ENCODE assay signal across 10 cellular contexts in genomic region chr12:27221625-27222387, GRCh38. TPM values are rescaled to one million over a fixed set of nuclear protein-coding genes. Genes with fewer than 3 reads are reported as not detected.
DNase-seq lines count a peak whose midpoint lies in the region; ATAC-seq and TF ChIP-seq lines count a peak whose summit lies in the region.
"Had no signal": no experiment of that assay in that cellular context is flagged by ENCODE, and none has a peak within 500 bp of the region (broad histone marks: within the 10 kb centered on the region; RNA-seq: fewer than 3 reads in every experiment).

No MANE protein-coding gene starts in this region.

- no peaks in the 10 kb centered on the region for H3K9me3 Mint-ChIP-seq in activated T-helper 17 cell treated with anti-CD3 and anti-CD28 coated beads, Interleukin-2, amount 50 U/mL, for 72 hours
- H3K9me3 Mint-ChIP-seq in activated naive CD4-positive, alpha-beta T cell treated with anti-CD3 and anti-CD28 coated beads, Interleukin-2, amount 10 ng/mL, durations not matched to agents 7 days and 5 days, result no peaks in the 10 kb centered on the region
- no peaks in the 10 kb centered on the region for H3K9me3 Mint-ChIP-seq in natural killer cell treated with Interleukin-12 subunit alpha and Interleukin-12 subunit beta and Interleukin-15 and Interleukin-18, amount 100 ng/mL, for 72 hours

- in situ Hi-C loops in HAP-1 (cut with MboI; ENCODE audit: low sequenced_read_pairs), result no loop called here

- H3K9me3 ChIP-seq in A673 (ENCODE audit: low read depth, low read length, poor library complexity, severe bottlenecking) (no peaks in the 10 kb centered on the region), HAP-1 (no peaks in the 10 kb centered on the region)

- no peaks in the 10 kb centered on the region for H3K4me1 ChIP-seq in A673 (ENCODE audit: insufficient read depth, low read length, poor library complexity, severe bottlenecking)
- no peaks in the 10 kb centered on the region for H3K4me1 ChIP-seq in HAP-1

- H3K4me3 ChIP-seq in A673 (ENCODE audit: low read depth, low read length, poor library complexity, severe bottlenecking), result no peak overlapping the region
- H3K4me3 ChIP-seq in HAP-1, result no peak overlapping the region

- H3K27me3 ChIP-seq in A673 (replicated peaks; ENCODE audit: insufficient read depth, low read depth, low read length, poor library complexity) (no peaks in the 10 kb centered on the region), HAP-1 (ENCODE audit: low read depth) (no peaks in the 10 kb centered on the region)

- TF ChIP-seq CTCF in A673 (conservative IDR thresholded peaks at IDR 0.05; ENCODE audit: low read depth, low read length), result no peak

- DNase-seq in A673 (ENCODE audit: low spot score) (no peak), HAP-1 (ENCODE audit: low spot score in 2 of 2) (no peak)
- no peak for DNase-seq in activated naive CD4-positive, alpha-beta T cell treated with anti-CD3 and anti-CD28 coated beads, Interleukin-2, amount 10 ng/mL, durations not matched to agents 7 days and 5 days
- no peak for DNase-seq in natural killer cell treated with Interleukin-12 subunit alpha and Interleukin-12 subunit beta and Interleukin-15 and Interleukin-18, amount 100 ng/mL, for 72 hours (ENCODE audit: low spot score)
- DNase-seq: effector memory CD4-positive, alpha-beta T cell; stimulated activated CD8-positive, alpha-beta memory T cell treated with anti-CD3 and anti-CD28 coated beads, Interleukin-4, amount 100 ng/mL, for 48 hours had no signal

- no peak overlapping the region for H3K4me3 Mint-ChIP-seq in activated T-helper 17 cell treated with anti-CD3 and anti-CD28 coated beads, Interleukin-2, amount 50 U/mL, for 72 hours
- no peak overlapping the region for H3K4me3 Mint-ChIP-seq in activated naive CD4-positive, alpha-beta T cell treated with anti-CD3 and anti-CD28 coated beads, Interleukin-2, amount 10 ng/mL, durations not matched to agents 7 days and 5 days
- no peak overlapping the region for H3K4me3 Mint-ChIP-seq in natural killer cell treated with Interleukin-12 subunit alpha and Interleukin-12 subunit beta and Interleukin-15 and Interleukin-18, amount 100 ng/mL, for 72 hours

- peaks cover 5% of the 10 kb centered on the region for H3K4me1 Mint-ChIP-seq in activated T-helper 17 cell treated with anti-CD3 and anti-CD28 coated beads, Interleukin-2, amount 50 U/mL, for 72 hours
- peaks cover 8% of the 10 kb centered on the region for H3K4me1 Mint-ChIP-seq in activated naive CD4-positive, alpha-beta T cell treated with anti-CD3 and anti-CD28 coated beads, Interleukin-2, amount 10 ng/mL, durations not matched to agents 7 days and 5 days
- peaks cover 0 to 6% of the 10 kb centered on the region in 2 donors for H3K4me1 Mint-ChIP-seq in natural killer cell treated with Interleukin-12 subunit alpha and Interleukin-12 subunit beta and Interleukin-15 and Interleukin-18, amount 100 ng/mL, for 72 hours (ENCODE audit: low read depth in 2 of 2)

- ATAC-seq in GM18499 (IDR thresholded peaks at IDR 0.05; ENCODE audit: insufficient read depth, unreplicated experiment) (peak; percentile 55), GM21390 (IDR thresholded peaks at IDR 0.05; ENCODE audit: unreplicated experiment) (peak; percentile 70), HG03159 (IDR thresholded peaks at IDR 0.05; ENCODE audit: unreplicated experiment) (peak; percentile 76)
- ATAC-seq in activated T-helper 17 cell treated with anti-CD3 and anti-CD28 coated beads, Interleukin-2, amount 50 U/mL, for 72 hours (replicated peaks), result peak; percentile 51
- ATAC-seq in natural killer cell treated with Interleukin-12 subunit alpha and Interleukin-12 subunit beta and Interleukin-15 and Interleukin-18, amount 100 ng/mL, for 72 hours, result no peak

- intact Hi-C loops in A673 (cut with micrococcal nuclease; ENCODE audit: unreplicated experiment), result no loop called here

- no peak overlapping the region for H3K27ac ChIP-seq in A673 (ENCODE audit: low read depth, low read length, poor library complexity, severe bottlenecking)

- H3K27me3 Mint-ChIP-seq in activated T-helper 17 cell treated with anti-CD3 and anti-CD28 coated beads, Interleukin-2, amount 50 U/mL, for 72 hours, result peaks cover 4% of the 10 kb centered on the region
- peaks cover 5% of the 10 kb centered on the region for H3K27me3 Mint-ChIP-seq in activated naive CD4-positive, alpha-beta T cell treated with anti-CD3 and anti-CD28 coated beads, Interleukin-2, amount 10 ng/mL, durations not matched to agents 7 days and 5 days
- peaks cover 4 to 15% of the 10 kb centered on the region in 2 donors for H3K27me3 Mint-ChIP-seq in natural killer cell treated with Interleukin-12 subunit alpha and Interleukin-12 subunit beta and Interleukin-15 and Interleukin-18, amount 100 ng/mL, for 72 hours

- POLR2A ChIA-PET in A673 (lab: Charles Lee; ENCODE audit: low non-redundant PET), result no interaction called here

- BruUV-seq in A673 (replicated peaks; lab: Mats Ljungman, UMichigan), result no TSS peak

- H3K36me3 ChIP-seq in A673 (ENCODE audit: insufficient read depth, low read length, poor library complexity, severe bottlenecking) (no peaks in the 10 kb centered on the region), HAP-1 (replicated peaks) (no peaks in the 10 kb centered on the region)

- no peaks in the 10 kb centered on the region for H3K36me3 Mint-ChIP-seq in activated T-helper 17 cell treated with anti-CD3 and anti-CD28 coated beads, Interleukin-2, amount 50 U/mL, for 72 hours (ENCODE audit: low read depth)
- H3K36me3 Mint-ChIP-seq in activated naive CD4-positive, alpha-beta T cell treated with anti-CD3 and anti-CD28 coated beads, Interleukin-2, amount 10 ng/mL, durations not matched to agents 7 days and 5 days, result no peaks in the 10 kb centered on the region
- H3K36me3 Mint-ChIP-seq in natural killer cell treated with Interleukin-12 subunit alpha and Interleukin-12 subunit beta and Interleukin-15 and Interleukin-18, amount 100 ng/mL, for 72 hours, result no peaks in the 10 kb centered on the region

- CTCF ChIA-PET in A673 (lab: Charles Lee), result no interaction called here
- CTCF ChIA-PET in activated naive CD4-positive, alpha-beta T cell treated with anti-CD3 and anti-CD28 coated beads, Interleukin-2, amount 10 ng/mL, durations not matched to agents 7 days and 5 days (lab: Charles Lee), result interaction anchor here (0.8 to 0.9 kb wide), 2 partner anchors 13 to 36 kb away, joined by 3 to 5 read pairs; no protein-coding TSS in a partner anchor

- no peak overlapping the region for H3K27ac Mint-ChIP-seq in activated T-helper 17 cell treated with anti-CD3 and anti-CD28 coated beads, Interleukin-2, amount 50 U/mL, for 72 hours
- H3K27ac Mint-ChIP-seq in activated naive CD4-positive, alpha-beta T cell treated with anti-CD3 and anti-CD28 coated beads, Interleukin-2, amount 10 ng/mL, durations not matched to agents 7 days and 5 days, result no peak overlapping the region
- H3K27ac Mint-ChIP-seq in natural killer cell treated with Interleukin-12 subunit alpha and Interleukin-12 subunit beta and Interleukin-15 and Interleukin-18, amount 100 ng/mL, for 72 hours, result no peak overlapping the region

RNA-seq across cellular contexts. Expression of gene STK38L, which starts 22.3 kb away (rescaled TPM):
- 10 to 100 TPM; 14.5 to 21.0 TPM for total RNA-seq in activated T-helper 17 cell treated with anti-CD3 and anti-CD28 coated beads, Interleukin-2, amount 50 U/mL, for 72 hours
- 21.0 and 24.1 TPM in 2 replicates for total RNA-seq in A673 (2021)
- 10 to 100 TPM; 13.7 to 14.5 TPM for total RNA-seq in natural killer cell treated with Interleukin-12 subunit alpha and Interleukin-12 subunit beta and Interleukin-15 and Interleukin-18, amount 100 ng/mL, for 72 hours

Comparison
In these comparisons a context has a peak if more than half of its experiments do, and no peak if none do; other contexts are left out.
1. ATAC-seq: peak in GM18499 (single experiment), GM21390 (single experiment), HG03159 (single experiment) and activated T-helper 17 cell treated with anti-CD3 and anti-CD28 coated beads, Interleukin-2, amount 50 U/mL, for 72 hours (single experiment); none in natural killer cell treated with Interleukin-12 subunit alpha and Interleukin-12 subunit beta and Interleukin-15 and Interleukin-18, amount 100 ng/mL, for 72 hours (0 of 2).